9 cellular contexts compared by ENCODE assay signal in genomic region chr6:90375681-90376439, GRCh38.
A peak's percentile ranks its signal among the peaks of the same experiment; 100 is the strongest.
DNase-seq lines count a peak whose midpoint lies in the region; ATAC-seq, FAIRE-seq and TF ChIP-seq lines count a peak whose summit lies in the region.
"Had no signal": no experiment of that assay in that cellular context is flagged by ENCODE, and none has a peak within 500 bp of the region (broad histone marks: within the 10 kb centered on the region; RNA-seq: fewer than 3 reads in every experiment).

No MANE protein-coding gene starts in this region.

- H3K27ac ChIP-seq in heart right ventricle (peak overlapping the region in 4 of 10 donors; percentile 19 to 67 (median 30)), right cardiac atrium (ENCODE audit: low read length) (no peak overlapping the region), astrocyte (ENCODE audit: low read depth, low read length) (peak overlapping the region; percentile 84)
- H3K27ac ChIP-seq: A549 had no signal

- DNase-seq in heart right ventricle (peak in 1 of 2 donors; percentile 14), right cardiac atrium (no peak), astrocyte (ENCODE audit: low read depth) (peak; percentile 92), left kidney (ENCODE audit: low read depth, low spot score) (peak; percentile 69), NCI-H2171 treated with DMSO at 0.1 percent for 48 hours (lab: John Stamatoyannopoulos, UW) (no peak), WTC11 (ENCODE audit: low spot score) (no peak), NCI-H1930 (lab: John Stamatoyannopoulos, UW) (no peak)

- peaks cover 0 to 1% (median 0%) of the 10 kb centered on the region in 7 donors for H3K27me3 ChIP-seq in heart right ventricle
- no peaks in the 10 kb centered on the region for H3K27me3 ChIP-seq in right cardiac atrium (ENCODE audit: control insufficient read depth, insufficient read depth)
- H3K27me3 ChIP-seq in astrocyte (ENCODE audit: insufficient read depth, low read length): no peaks in the 10 kb centered on the region

- H2AFZ ChIP-seq in astrocyte (ENCODE audit: low read depth, low read length): peak overlapping the region; percentile 37

- POLR2A ChIA-PET in WTC11 (lab: Charles Lee): no interaction called here

- intact Hi-C loops in heart right ventricle (cut with DNase I): no loop called here
- intact Hi-C loops in right cardiac atrium (cut with DNase I): no loop called here

- FAIRE-seq in astrocyte (lab: Jason Lieb, UNC): peak; percentile 76
- FAIRE-seq: A549 had no signal

- H4K20me1 ChIP-seq in astrocyte (ENCODE audit: insufficient read depth, low read length): no peaks in the 10 kb centered on the region

- ATAC-seq in heart right ventricle: peak in 7 of 8 donors; percentile 47 to 91 (median 76)
- no peak for ATAC-seq in right cardiac atrium
- ATAC-seq in GM19397 (IDR thresholded peaks at IDR 0.05; ENCODE audit: unreplicated experiment): no peak
- no peak for ATAC-seq in WTC11
- ATAC-seq: A549 had no signal

- peak overlapping the region; percentile 51 for H3K9ac ChIP-seq in astrocyte (ENCODE audit: low read length)

- H3K4me3 Mint-ChIP-seq in astrocyte (ENCODE audit: unreplicated experiment): peak overlapping the region; percentile 67
- no peak overlapping the region for H3K4me3 Mint-ChIP-seq in WTC11

- H3K9me3 Mint-ChIP-seq in astrocyte (ENCODE audit: unreplicated experiment) (no peaks in the 10 kb centered on the region), WTC11 (no peaks in the 10 kb centered on the region)

- peak overlapping the region; percentile 69 for H3K4me2 ChIP-seq in astrocyte (ENCODE audit: low read length)
- H3K4me2 ChIP-seq: A549 had no signal

- H3K4me1 Mint-ChIP-seq in astrocyte (ENCODE audit: low read depth, unreplicated experiment) (peaks cover 16% of the 10 kb centered on the region), WTC11 (peaks cover 10% of the 10 kb centered on the region; the same call in 1 of the 2 replicates)

- H3K36me3 ChIP-seq in heart right ventricle: no peaks in the 10 kb centered on the region
- no peaks in the 10 kb centered on the region for H3K36me3 ChIP-seq in astrocyte (ENCODE audit: insufficient read depth, low read length)

- H3K36me3 Mint-ChIP-seq in astrocyte (ENCODE audit: low read depth, unreplicated experiment) (no peaks in the 10 kb centered on the region), WTC11 (no peaks in the 10 kb centered on the region)

- peaks cover 0 to 13% (median 0%) of the 10 kb centered on the region in 9 donors for H3K4me1 ChIP-seq in heart right ventricle
- no peaks in the 10 kb centered on the region for H3K4me1 ChIP-seq in right cardiac atrium (ENCODE audit: control insufficient read depth, insufficient read depth, low read length)
- H3K4me1 ChIP-seq in astrocyte (ENCODE audit: insufficient read depth, low read length): peaks cover 14% of the 10 kb centered on the region
- H3K4me1 ChIP-seq: A549 had no signal

- H3K9me3 ChIP-seq in heart right ventricle (no peaks in the 10 kb centered on the region), right cardiac atrium (ENCODE audit: control insufficient read depth, low read length) (no peaks in the 10 kb centered on the region), astrocyte (ENCODE audit: insufficient read depth, low read depth, low read length) (no peaks in the 10 kb centered on the region)
- H3K9me3 ChIP-seq: A549 had no signal

- 80 to 81% methylated on average over 9 of the region's 9 CpGs for WGBS in heart right ventricle, 2 donors
- 77% methylated on average over 9 of the region's 9 CpGs for WGBS in right cardiac atrium

- TF ChIP-seq CTCF in heart right ventricle (IDR thresholded peaks at IDR 0.05) (no peak), astrocyte (IDR thresholded peaks at IDR 0.05; ENCODE audit: insufficient read depth, low read depth, low read length) (no peak), WTC11 (IDR thresholded peaks at IDR 0.05) (no peak)

- CTCF ChIA-PET in WTC11 (lab: Charles Lee): no interaction called here

- no peak overlapping the region for H3K4me3 ChIP-seq in heart right ventricle
- H3K4me3 ChIP-seq in right cardiac atrium (ENCODE audit: low read length): no peak overlapping the region
- no peak overlapping the region for H3K4me3 ChIP-seq in astrocyte (ENCODE audit: insufficient read depth, low read depth, low read length)
- H3K4me3 ChIP-seq: A549 had no signal

- H3K27me3 Mint-ChIP-seq in astrocyte (ENCODE audit: low read depth, unreplicated experiment): no peaks in the 10 kb centered on the region
- H3K27me3 Mint-ChIP-seq in WTC11 (ENCODE audit: low read depth): no peaks in the 10 kb centered on the region

- H3K79me2 ChIP-seq in astrocyte (ENCODE audit: insufficient read depth, low read length): no peaks in the 10 kb centered on the region

- peak overlapping the region; percentile 83 for H3K27ac Mint-ChIP-seq in astrocyte (ENCODE audit: unreplicated experiment)
- no peak overlapping the region for H3K27ac Mint-ChIP-seq in WTC11

TF ChIP-seq in WTC11, 78 proteins besides CTCF, POLR2A, EP300 and RAD21:
- TF ChIP-seq E2F1 (CRISPR knock-in tag; IDR thresholded peaks at IDR 0.05) (no peak), RELA (CRISPR knock-in tag; IDR thresholded peaks at IDR 0.05; ENCODE audit: borderline replicate concordance) (no peak), CBFB (CRISPR knock-in tag; IDR thresholded peaks at IDR 0.05; ENCODE audit: low read depth) (no peak)

Comparison
In these comparisons a context has a peak if more than half of its experiments do, and no peak if none do; other contexts are left out.
1. ATAC-seq: peak in heart right ventricle (7 of 8); none in right cardiac atrium (0 of 2), GM19397 (single experiment) and WTC11 (single experiment).
2. DNase-seq: peak in astrocyte (single experiment) and left kidney (single experiment); none in right cardiac atrium (0 of 3), NCI-H2171 treated with DMSO at 0.1 percent for 48 hours (single experiment), WTC11 (single experiment) and NCI-H1930 (0 of 2).